In genomic region chr5:143648696-143649095, GRCh38 we compare ENCODE assay signal across 12 cellular contexts.
DNase-seq lines count a peak whose midpoint lies in the region; ATAC-seq and TF ChIP-seq lines count a peak whose summit lies in the region.
"Had no signal": no experiment of that assay in that cellular context is flagged by ENCODE, and none has a peak within 500 bp of the region (broad histone marks: within the 10 kb centered on the region; RNA-seq: fewer than 3 reads in every experiment).

No MANE protein-coding gene starts in this region.

- peaks cover 9% of the 10 kb centered on the region for H3K4me1 Mint-ChIP-seq in activated naive CD8-positive, alpha-beta T cell treated with anti-CD3 and anti-CD28 coated beads for 36 hours

- H3K36me3 Mint-ChIP-seq in activated naive CD8-positive, alpha-beta T cell treated with anti-CD3 and anti-CD28 coated beads for 36 hours, result no peaks in the 10 kb centered on the region

- no peak overlapping the region for H3K4me3 Mint-ChIP-seq in activated naive CD8-positive, alpha-beta T cell treated with anti-CD3 and anti-CD28 coated beads for 36 hours

- H3K4me3 ChIP-seq in left ventricle myocardium inferior, result no peak overlapping the region
- no peak overlapping the region for H3K4me3 ChIP-seq in OCI-LY7 (ENCODE audit: low read depth, low read length, poor library complexity, severe bottlenecking)
- H3K4me3 ChIP-seq in upper lobe of right lung, result no peak overlapping the region
- no peak overlapping the region for H3K4me3 ChIP-seq in H7 (ENCODE audit: insufficient read depth, low read depth, low read length)
- H3K4me3 ChIP-seq: BLaER1 treated with 17β-estradiol and CSF1 and Interleukin-3, amounts not matched to agents 10 nM and 100 nM had no signal

- H3K27ac Mint-ChIP-seq in activated naive CD8-positive, alpha-beta T cell treated with anti-CD3 and anti-CD28 coated beads for 36 hours, result no peak overlapping the region

- H3K9me3 ChIP-seq in left ventricle myocardium inferior (replicated peaks) (no peaks in the 10 kb centered on the region), OCI-LY7 (ENCODE audit: low read length) (no peaks in the 10 kb centered on the region), upper lobe of right lung (no peaks in the 10 kb centered on the region)

- no peak for DNase-seq in left ventricle myocardium inferior
- no peak for DNase-seq in cardiac septum (ENCODE audit: low spot score)
- DNase-seq in OCI-LY7 (ENCODE audit: low spot score), result no peak
- DNase-seq in foreskin melanocyte, result peak; percentile 9
- DNase-seq in upper lobe of right lung, result no peak
- DNase-seq in NOMO-1 (lab: John Stamatoyannopoulos, UW; ENCODE audit: unreplicated experiment in 2 of 2), result no peak
- DNase-seq in H7, result no peak
- no peak for DNase-seq in activated naive CD8-positive, alpha-beta T cell treated with anti-CD3 and anti-CD28 coated beads for 36 hours
- DNase-seq: amniotic stem cell, NCI-H187, nucleus accumbens had no signal

- H3K4me2 ChIP-seq in OCI-LY7 (ENCODE audit: low read length), result no peak overlapping the region
- H3K4me2 ChIP-seq: BLaER1 treated with 17β-estradiol and CSF1 and Interleukin-3, amounts not matched to agents 10 nM and 100 nM had no signal

- intact Hi-C loops in left ventricle myocardium inferior (cut with micrococcal nuclease) (no loop called here), cardiac septum (cut with DNase I) (loop anchor here (5.0 kb wide), 1 partner anchor 174 kb away; no protein-coding TSS in a partner anchor), OCI-LY7 (cut with micrococcal nuclease; ENCODE audit: unreplicated experiment) (no loop called here), upper lobe of right lung (cut with DNase I) (no loop called here)

- BruUV-seq in OCI-LY7 (replicated peaks; lab: Mats Ljungman, UMichigan), result no TSS peak

- ATAC-seq in upper lobe of right lung, result peak; percentile 87

- peaks cover 3% of the 10 kb centered on the region for H3K27me3 Mint-ChIP-seq in activated naive CD8-positive, alpha-beta T cell treated with anti-CD3 and anti-CD28 coated beads for 36 hours

- H3K27ac ChIP-seq in left ventricle myocardium inferior (replicated peaks) (no peak overlapping the region), OCI-LY7 (ENCODE audit: low read depth, low read length, poor library complexity, severe bottlenecking) (no peak overlapping the region), upper lobe of right lung (no peak overlapping the region)
- H3K27ac ChIP-seq: BLaER1 treated with 17β-estradiol and CSF1 and Interleukin-3, amounts not matched to agents 10 nM and 100 nM had no signal

- no peaks in the 10 kb centered on the region for H3K9me2 ChIP-seq in OCI-LY7 (ENCODE audit: insufficient read depth, low read length)

- H3K27me3 ChIP-seq in left ventricle myocardium inferior (ENCODE audit: low read depth) (no peaks in the 10 kb centered on the region), upper lobe of right lung (no peaks in the 10 kb centered on the region), H7 (ENCODE audit: control insufficient read depth, insufficient read depth, low read length) (no peaks in the 10 kb centered on the region)
- H3K27me3 ChIP-seq: BLaER1 treated with 17β-estradiol and CSF1 and Interleukin-3, amounts not matched to agents 10 nM and 100 nM had no signal

- no peaks in the 10 kb centered on the region for H3K79me2 ChIP-seq in OCI-LY7 (ENCODE audit: insufficient read depth, low read depth, low read length)

- no peak overlapping the region for H2AFZ ChIP-seq in OCI-LY7 (ENCODE audit: low read length)

- peaks cover 14% of the 10 kb centered on the region for H3K4me1 ChIP-seq in left ventricle myocardium inferior
- H3K4me1 ChIP-seq in OCI-LY7 (ENCODE audit: insufficient read depth, low read length, poor library complexity, severe bottlenecking), result no peaks in the 10 kb centered on the region
- H3K4me1 ChIP-seq in upper lobe of right lung, result no peaks in the 10 kb centered on the region
- H3K4me1 ChIP-seq: BLaER1 treated with 17β-estradiol and CSF1 and Interleukin-3, amounts not matched to agents 10 nM and 100 nM had no signal

- CTCF ChIA-PET in OCI-LY7 (lab: Charles Lee; ENCODE audit: unreplicated experiment), result interaction anchor here (0.6 kb wide), 1 partner anchor 73 kb away, joined by 3 read pairs; no protein-coding TSS in a partner anchor

- no peaks in the 10 kb centered on the region for H3K9me3 Mint-ChIP-seq in activated naive CD8-positive, alpha-beta T cell treated with anti-CD3 and anti-CD28 coated beads for 36 hours

- POLR2A ChIA-PET in OCI-LY7 (lab: Charles Lee), result interaction anchor here (0.6 to 1.2 kb wide), 2 partner anchors 17 to 43 kb away, joined by 3 to 5 read pairs; no protein-coding TSS in a partner anchor

- no peaks in the 10 kb centered on the region for H4K20me1 ChIP-seq in OCI-LY7 (ENCODE audit: insufficient read depth, low read length)
- H4K20me1 ChIP-seq: BLaER1 treated with 17β-estradiol and CSF1 and Interleukin-3, amounts not matched to agents 10 nM and 100 nM had no signal

- peak; percentile 31 for TF ChIP-seq CTCF in left ventricle myocardium inferior (IDR thresholded peaks at IDR 0.05; ENCODE audit: borderline replicate concordance)
- peak; percentile 56 for TF ChIP-seq CTCF in OCI-LY7 (conservative IDR thresholded peaks at IDR 0.05; ENCODE audit: low read length)
- TF ChIP-seq CTCF in upper lobe of right lung (IDR thresholded peaks at IDR 0.05), result peak; percentile 44

- no peaks in the 10 kb centered on the region for H3K36me3 ChIP-seq in left ventricle myocardium inferior
- no peaks in the 10 kb centered on the region for H3K36me3 ChIP-seq in OCI-LY7 (ENCODE audit: insufficient read depth, low read length)
- no peaks in the 10 kb centered on the region for H3K36me3 ChIP-seq in upper lobe of right lung
- no peaks in the 10 kb centered on the region for H3K36me3 ChIP-seq in H7 (replicated peaks; ENCODE audit: control insufficient read depth, insufficient read depth, low read length)
- H3K36me3 ChIP-seq: BLaER1 treated with 17β-estradiol and CSF1 and Interleukin-3, amounts not matched to agents 10 nM and 100 nM had no signal
